In the genomic region with DNA sequence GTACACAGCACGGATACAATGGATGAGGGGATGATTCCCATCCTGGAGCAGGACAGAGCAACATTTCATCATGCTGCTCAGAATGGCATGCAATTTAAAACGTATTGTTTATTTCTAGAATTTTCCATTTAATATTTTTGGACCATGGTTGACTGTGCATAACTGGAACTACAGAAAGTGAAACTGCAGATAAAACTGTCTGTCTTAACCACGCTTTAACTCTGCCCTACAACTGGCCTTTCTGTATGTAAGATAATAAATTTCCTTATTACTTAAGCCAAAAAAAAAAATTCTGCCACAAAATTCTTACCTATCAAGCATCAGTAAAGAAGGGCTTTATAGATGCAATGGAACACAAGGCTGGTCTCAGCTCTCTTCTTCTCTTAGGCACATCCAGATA, we compare ENCODE assay signal across 13 cellular contexts. TPM values are rescaled to one million over a fixed set of nuclear protein-coding genes. Genes with fewer than 3 reads are reported as not detected.
"Had no signal": no experiment of that assay in that cellular context is flagged by ENCODE, and none has a peak within 500 bp of the region (broad histone marks: within the 10 kb centered on the region; RNA-seq: fewer than 3 reads in every experiment).

No MANE protein-coding gene starts in this region.

- H3K9me3 ChIP-seq: suprapubic skin, upper lobe of right lung had no signal

- H3K27me3 Mint-ChIP-seq: T-cell had no signal

- H3K27ac Mint-ChIP-seq: activated T-cell treated with anti-CD3 and anti-CD28 coated beads, Interleukin-2, amount 50 U/mL, for 72 hours; T-cell had no signal

- H3K4me1 Mint-ChIP-seq: neural crest cell, T-cell had no signal

- H3K9me3 Mint-ChIP-seq: activated T-cell treated with anti-CD3 and anti-CD28 coated beads, Interleukin-2, amount 50 U/mL, for 72 hours; neural crest cell; T-cell had no signal

- H3K4me3 ChIP-seq: coronary artery, suprapubic skin, upper lobe of right lung had no signal

- ATAC-seq: activated T-cell treated with anti-CD3 and anti-CD28 coated beads, Interleukin-2, amount 50 U/mL, for 72 hours; stimulated activated naive CD8-positive, alpha-beta T cell treated with anti-CD3 and anti-CD28 coated beads, Interleukin-15, Interleukin-2, amounts not matched to agents 100 U/mL and 50 U/mL, for 24 hours; T-cell; upper lobe of right lung had no signal

- H3K4me3 Mint-ChIP-seq: activated T-cell treated with anti-CD3 and anti-CD28 coated beads, Interleukin-2, amount 50 U/mL, for 72 hours; neural crest cell; T-cell had no signal

- DNase-seq: activated CD4-positive, alpha-beta T cell treated with anti-CD3 and anti-CD28 coated beads, Interleukin-2, amount 50 U/mL, for 48 hours; activated CD4-positive, CD25-positive, alpha-beta regulatory T cell; activated gamma-delta T cell treated with Interleukin-2 at 50 U/mL for 16 hours; activated T-cell treated with anti-CD3 and anti-CD28 coated beads, Interleukin-2, amount 50 U/mL, for 72 hours; effector memory CD4-positive, alpha-beta T cell; hypothalamus; stimulated activated CD4-positive, alpha-beta T cell treated with anti-CD3 and anti-CD28 coated beads, Interleukin-2, amount 100 ng/mL, for 48 hours; stimulated activated naive CD8-positive, alpha-beta T cell treated with anti-CD3 and anti-CD28 coated beads, Interleukin-15, Interleukin-2, amounts not matched to agents 100 U/mL and 50 U/mL, for 24 hours; T-cell; upper lobe of right lung had no signal

RNA-seq across cellular contexts. Expression of a gene that starts 52.3 kb away (rescaled TPM):
- total RNA-seq: activated T-cell treated with anti-CD3 and anti-CD28 coated beads, Interleukin-2, amount 50 U/mL, for 72 hours had no signal
